1 cellular context compared by ENCODE assay signal in genomic region chr16:89922884-89923639, GRCh38.
TF ChIP-seq lines count a peak whose summit lies in the region.

Gene TUBB3 (plus strand): TSS chr16:89923342. CDS start chr16:89923402, 60 bp downstream.

TF ChIP-seq in HepG2, 621 proteins besides CTCF, POLR2A, EP300 and RAD21 (continued from another document and continues in another):
- TF ChIP-seq GRHL1 (CRISPR knock-in tag; conservative IDR thresholded peaks at IDR 0.05) (no peak), ZNF761 (CRISPR knock-in tag; conservative IDR thresholded peaks at IDR 0.05) (no peak; the same call in 1 of the 2 replicates), ATF6 (CRISPR knock-in tag; conservative IDR thresholded peaks at IDR 0.05) (no peak), NFIB (CRISPR knock-in tag; IDR thresholded peaks at IDR 0.05; ENCODE audit: borderline replicate concordance) (no peak), ZNF597 (CRISPR knock-in tag; IDR thresholded peaks at IDR 0.05) (0 out of 2 replicates have a peak, but pooled peaks have one; percentile 34), HOXD1 (CRISPR knock-in tag; IDR thresholded peaks at IDR 0.05) (no peak), RFXAP (CRISPR knock-in tag; IDR thresholded peaks at IDR 0.05; ENCODE audit: borderline replicate concordance) (no peak), ZNF589 (CRISPR knock-in tag; conservative IDR thresholded peaks at IDR 0.05) (0 out of 2 replicates have a peak, but pooled peaks have one; percentile 10), ZBTB8A (CRISPR knock-in tag; IDR thresholded peaks at IDR 0.05; ENCODE audit: borderline replicate concordance, low read depth) (no peak), TOE1 (CRISPR knock-in tag; IDR thresholded peaks at IDR 0.05) (no peak; the same call in 1 of the 2 replicates), RFX3 (CRISPR knock-in tag; IDR thresholded peaks at IDR 0.05) (no peak), CBX1 (IDR thresholded peaks at IDR 0.05; ENCODE audit: low read depth) (peak; percentile 87), REST (IDR thresholded peaks at IDR 0.05; ENCODE audit: borderline replicate concordance in 1 of 2, low read depth in 1 of 2, low read length in 2 of 2) (peak in 1 of 2 experiments; percentile 48; a peak in 1 of 4 replicates), MTA3 (CRISPR knock-in tag; IDR thresholded peaks at IDR 0.05) (no peak), E2F2 (CRISPR knock-in tag; IDR thresholded peaks at IDR 0.05; ENCODE audit: borderline replicate concordance) (no peak), MEIS2 (CRISPR knock-in tag; IDR thresholded peaks at IDR 0.05) (peak; percentile 89), THAP7 (CRISPR knock-in tag; IDR thresholded peaks at IDR 0.05) (0 out of 2 replicates have a peak, but pooled peaks have one; percentile 54), NFYC (CRISPR knock-in tag; IDR thresholded peaks at IDR 0.05) (peak; percentile 38; the same call in 1 of the 2 replicates), GTF3A (CRISPR knock-in tag; conservative IDR thresholded peaks at IDR 0.05) (no peak), ARID3A (IDR thresholded peaks at IDR 0.05; ENCODE audit: low read depth, low read length) (no peak), ZC3H13 (CRISPR knock-in tag; IDR thresholded peaks at IDR 0.05) (peak; percentile 44), SRY (CRISPR knock-in tag; IDR thresholded peaks at IDR 0.05) (peak; percentile 92), KDM5A (IDR thresholded peaks at IDR 0.05; ENCODE audit: borderline replicate concordance, low read length) (peak; percentile 32; the same call in 1 of the 2 replicates), SNAPC4 (CRISPR knock-in tag; IDR thresholded peaks at IDR 0.05) (no peak), PAF1 (CRISPR knock-in tag; IDR thresholded peaks at IDR 0.05) (no peak), ZNF567 (CRISPR knock-in tag; IDR thresholded peaks at IDR 0.05; ENCODE audit: borderline replicate concordance) (no peak), AFF4 (CRISPR knock-in tag; IDR thresholded peaks at IDR 0.05) (peak; percentile 12; the same call in 1 of the 2 replicates), PLRG1 (conservative IDR thresholded peaks at IDR 0.05) (no peak)
